Comparison of ENCODE assay signal across 8 cellular contexts in the genomic region with DNA sequence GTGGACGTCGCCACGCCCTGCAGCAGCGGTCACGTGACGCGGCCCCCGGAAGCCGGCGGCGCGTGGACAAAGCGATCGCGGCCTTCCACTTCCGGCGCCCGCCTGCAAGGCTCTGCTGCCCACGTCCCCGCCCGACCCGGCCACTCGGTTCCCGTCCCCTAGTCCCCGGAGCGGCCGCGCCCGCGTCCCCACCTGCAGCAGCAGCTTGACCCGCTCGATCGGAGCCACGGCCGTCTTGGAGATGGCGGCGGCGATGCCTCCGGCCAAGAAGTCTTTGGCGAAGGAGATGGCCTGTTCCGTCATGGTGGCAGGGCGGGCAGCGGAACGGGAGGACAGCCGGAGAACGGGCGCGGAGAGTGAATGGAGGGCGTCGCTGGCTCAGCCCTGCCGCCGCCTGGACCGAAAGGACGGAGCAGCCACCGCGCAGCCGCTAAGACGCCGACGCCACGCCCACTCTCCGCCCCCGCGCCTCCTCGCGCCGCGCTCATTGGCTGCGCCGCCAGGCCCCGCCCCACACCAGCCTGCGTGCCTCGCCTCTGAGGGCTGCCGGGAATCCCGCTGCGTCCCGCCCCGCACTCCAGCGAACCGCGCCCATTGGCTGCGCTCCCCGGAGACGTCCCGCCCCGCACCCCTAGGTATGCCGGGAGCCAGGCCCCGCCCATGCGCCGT. TPM values are rescaled to one million over a fixed set of nuclear protein-coding genes. Genes with fewer than 3 reads are reported as not detected.
A peak's percentile ranks its signal among the peaks of the same experiment; 100 is the strongest.
DNase-seq lines count a peak whose midpoint lies in the region; ATAC-seq lines count a peak whose summit lies in the region.

A gene (minus strand): TSS at position 407 of the 669 bp plus-strand sequence. CDS start 104 bp downstream, at position 303.

- peak within 1 kb of the TSS; percentile 100 for H2AK5ac ChIP-seq in mesenchymal stem cell (ENCODE audit: low read length, severe bottlenecking)

- intact Hi-C loops in activated CD4-positive, alpha-beta T cell treated with anti-CD3 and anti-CD28 coated beads, Interleukin-2, amount 10 ng/mL, durations not matched to agents 24 days and 14 days (cut with micrococcal nuclease) = loop anchor here (1.0 to 10.0 kb wide), 7 partner anchors 61 to 1075 kb away; a partner anchor contains a TSS

- DNase-seq in AG08395 (ENCODE audit: low spot score) = peak; percentile 99
- DNase-seq in activated CD4-positive, alpha-beta T cell treated with anti-CD3 and anti-CD28 coated beads, Interleukin-2, amount 10 ng/mL, durations not matched to agents 24 days and 14 days = peak; percentile 100
- DNase-seq in mesenchymal stem cell = peak; percentile 96
- peak; percentile 100 for DNase-seq in stimulated activated CD8-positive, alpha-beta memory T cell treated with anti-CD3 and anti-CD28 coated beads, Interleukin-15, amount 100 ng/mL, for 24 hours (ENCODE audit: low read depth)
- DNase-seq in OCI-M2 (lab: John Stamatoyannopoulos, UW; ENCODE audit: unreplicated experiment) = no peak

- no peaks in the 10 kb centered on the region for H3K27me3 ChIP-seq in ectodermal cell (ENCODE audit: control insufficient read depth, insufficient read depth, low read length, poor library complexity, severe bottlenecking)
- H3K27me3 ChIP-seq in mesenchymal stem cell (ENCODE audit: control insufficient read depth in 1 of 2, insufficient read depth in 1 of 2, low read length in 2 of 2) = no peaks in the 10 kb centered on the region

- H3K4me3 ChIP-seq in ectodermal cell (ENCODE audit: insufficient read depth, low read depth, low read length) (peak within 1 kb of the TSS; percentile 83), mesenchymal stem cell (ENCODE audit: insufficient read depth in 1 of 2, low read depth in 1 of 2, low read length in 2 of 2) (peak within 1 kb of the TSS; percentile 100)

- peaks cover 36% of the 10 kb centered on the region for H3K4me1 Mint-ChIP-seq in activated CD4-positive, alpha-beta T cell treated with anti-CD3 and anti-CD28 coated beads, Interleukin-2, amount 10 ng/mL, durations not matched to agents 24 days and 14 days

- peak within 1 kb of the TSS; percentile 100 for H4K8ac ChIP-seq in mesenchymal stem cell (ENCODE audit: low read length)

- peak within 1 kb of the TSS; percentile 100 for H4K91ac ChIP-seq in mesenchymal stem cell (ENCODE audit: low read length)

- H3K14ac ChIP-seq in mesenchymal stem cell (ENCODE audit: low read length in 2 of 2) = peak within 1 kb of the TSS; percentile 81 to 100

- H3K9ac ChIP-seq in mesenchymal stem cell (ENCODE audit: low read length) = peak within 1 kb of the TSS; percentile 99

- H2BK12ac ChIP-seq in mesenchymal stem cell (ENCODE audit: low read length in 2 of 2) = peak within 1 kb of the TSS; percentile 73 to 91

- peak within 1 kb of the TSS; percentile 97 for H2BK15ac ChIP-seq in mesenchymal stem cell (ENCODE audit: low read depth, poor library complexity, severe bottlenecking)

- H2BK120ac ChIP-seq in mesenchymal stem cell (ENCODE audit: low read depth, low read length) = peak within 1 kb of the TSS; percentile 99

- H3K4me1 ChIP-seq in ectodermal cell (ENCODE audit: control insufficient read depth, insufficient read depth, low read length) (peaks cover 11% of the 10 kb centered on the region), mesenchymal stem cell (ENCODE audit: control insufficient read depth, insufficient read depth, low read depth, low read length) (peaks cover 27% of the 10 kb centered on the region)

- H3K27me3 Mint-ChIP-seq in activated CD4-positive, alpha-beta T cell treated with anti-CD3 and anti-CD28 coated beads, Interleukin-2, amount 10 ng/mL, durations not matched to agents 24 days and 14 days = no peaks in the 10 kb centered on the region

- peaks cover 68% of the 10 kb centered on the region for H3K36me3 Mint-ChIP-seq in activated CD4-positive, alpha-beta T cell treated with anti-CD3 and anti-CD28 coated beads, Interleukin-2, amount 10 ng/mL, durations not matched to agents 24 days and 14 days (ENCODE audit: low read depth)

- H3K4me3 Mint-ChIP-seq in activated CD4-positive, alpha-beta T cell treated with anti-CD3 and anti-CD28 coated beads, Interleukin-2, amount 10 ng/mL, durations not matched to agents 24 days and 14 days = peak within 1 kb of the TSS; percentile 97

- peak within 1 kb of the TSS; percentile 99 to 100 for H3K4ac ChIP-seq in mesenchymal stem cell (ENCODE audit: low read depth in 1 of 2, low read length in 2 of 2)

- H2BK5ac ChIP-seq in mesenchymal stem cell (ENCODE audit: low read depth, low read length, poor library complexity, severe bottlenecking) = peak within 1 kb of the TSS; percentile 99

- 0% methylated on average over 90 of the region's 90 CpGs for WGBS in ectodermal cell, 2 experiments
- WGBS in mesenchymal stem cell = under 1% methylated on average over 65 of the region's 90 CpGs

- H3K9me3 Mint-ChIP-seq in activated CD4-positive, alpha-beta T cell treated with anti-CD3 and anti-CD28 coated beads, Interleukin-2, amount 10 ng/mL, durations not matched to agents 24 days and 14 days = peaks cover 5% of the 10 kb centered on the region

- H3K79me1 ChIP-seq in mesenchymal stem cell (replicated peaks; ENCODE audit: low read length, poor library complexity, severe bottlenecking) = peaks cover 17% of the 10 kb centered on the region

- H3K27ac ChIP-seq in ectodermal cell (ENCODE audit: insufficient read depth, low read depth, low read length, poor library complexity, severe bottlenecking) (peak within 1 kb of the TSS; percentile 95), mesenchymal stem cell (ENCODE audit: low read length, poor library complexity, severe bottlenecking) (peak within 1 kb of the TSS; percentile 98)

- peak within 1 kb of the TSS; percentile 65 for H2AFZ ChIP-seq in mesenchymal stem cell (ENCODE audit: low read depth, low read length)

- H3K36me3 ChIP-seq in ectodermal cell (ENCODE audit: control insufficient read depth, insufficient read depth, low read length) (peaks cover 40% of the 10 kb centered on the region), mesenchymal stem cell (ENCODE audit: control insufficient read depth in 1 of 2, insufficient read depth in 2 of 2, low read depth in 1 of 2, low read length in 2 of 2) (peaks cover 45 to 60% of the 10 kb centered on the region in 2 experiments)

- no peaks in the 10 kb centered on the region for H3K9me3 ChIP-seq in ectodermal cell (ENCODE audit: control insufficient read depth, low read length)
- H3K9me3 ChIP-seq in mesenchymal stem cell (ENCODE audit: control insufficient read depth, low read length) = no peaks in the 10 kb centered on the region

- peak within 1 kb of the TSS; percentile 88 for H3K4me2 ChIP-seq in mesenchymal stem cell (ENCODE audit: low read length, poor library complexity, severe bottlenecking)

- peak within 1 kb of the TSS in 1 of 2 experiments; percentile 100 for H3K23ac ChIP-seq in mesenchymal stem cell (ENCODE audit: low read length in 2 of 2)

- peak within 1 kb of the TSS; percentile 98 for H3K27ac Mint-ChIP-seq in activated CD4-positive, alpha-beta T cell treated with anti-CD3 and anti-CD28 coated beads, Interleukin-2, amount 10 ng/mL, durations not matched to agents 24 days and 14 days

- peak within 1 kb of the TSS; percentile 100 for H3K18ac ChIP-seq in mesenchymal stem cell (ENCODE audit: low read depth in 1 of 2, low read length in 2 of 2)

- ATAC-seq in GM19324 (IDR thresholded peaks at IDR 0.05; ENCODE audit: low FRiP score, unreplicated experiment) (peak; percentile 97), HG03520 (IDR thresholded peaks at IDR 0.05; ENCODE audit: unreplicated experiment) (peak; percentile 95)

RNA-seq across cellular contexts. Expression of the gene that starts here (rescaled TPM):
- 302 and 306 TPM in 2 replicates for total RNA-seq in activated CD4-positive, alpha-beta T cell treated with anti-CD3 and anti-CD28 coated beads, Interleukin-2, amount 10 ng/mL, durations not matched to agents 24 days and 14 days
- polyA plus RNA-seq in ectodermal cell (2013, experiment 1 of 4) = 453 TPM
- 444 TPM for polyA plus RNA-seq in ectodermal cell (2013, experiment 2 of 4)
- polyA plus RNA-seq in ectodermal cell (2013, experiment 3 of 4) = 381 TPM
- polyA plus RNA-seq in ectodermal cell (2013, experiment 4 of 4) = 399 TPM
- 554 TPM for polyA plus RNA-seq in mesenchymal stem cell (2013, experiment 1 of 2)
- polyA plus RNA-seq in mesenchymal stem cell (2013, experiment 2 of 2) = 544 TPM
